In genomic region chr2:183038341-183039300, GRCh38 we compare ENCODE assay signal across 8 cellular contexts. TPM values are rescaled to one million over a fixed set of nuclear protein-coding genes. Genes with fewer than 3 reads are reported as not detected.
DNase-seq lines count a peak whose midpoint lies in the region; ATAC-seq and TF ChIP-seq lines count a peak whose summit lies in the region.

A gene with protein sequence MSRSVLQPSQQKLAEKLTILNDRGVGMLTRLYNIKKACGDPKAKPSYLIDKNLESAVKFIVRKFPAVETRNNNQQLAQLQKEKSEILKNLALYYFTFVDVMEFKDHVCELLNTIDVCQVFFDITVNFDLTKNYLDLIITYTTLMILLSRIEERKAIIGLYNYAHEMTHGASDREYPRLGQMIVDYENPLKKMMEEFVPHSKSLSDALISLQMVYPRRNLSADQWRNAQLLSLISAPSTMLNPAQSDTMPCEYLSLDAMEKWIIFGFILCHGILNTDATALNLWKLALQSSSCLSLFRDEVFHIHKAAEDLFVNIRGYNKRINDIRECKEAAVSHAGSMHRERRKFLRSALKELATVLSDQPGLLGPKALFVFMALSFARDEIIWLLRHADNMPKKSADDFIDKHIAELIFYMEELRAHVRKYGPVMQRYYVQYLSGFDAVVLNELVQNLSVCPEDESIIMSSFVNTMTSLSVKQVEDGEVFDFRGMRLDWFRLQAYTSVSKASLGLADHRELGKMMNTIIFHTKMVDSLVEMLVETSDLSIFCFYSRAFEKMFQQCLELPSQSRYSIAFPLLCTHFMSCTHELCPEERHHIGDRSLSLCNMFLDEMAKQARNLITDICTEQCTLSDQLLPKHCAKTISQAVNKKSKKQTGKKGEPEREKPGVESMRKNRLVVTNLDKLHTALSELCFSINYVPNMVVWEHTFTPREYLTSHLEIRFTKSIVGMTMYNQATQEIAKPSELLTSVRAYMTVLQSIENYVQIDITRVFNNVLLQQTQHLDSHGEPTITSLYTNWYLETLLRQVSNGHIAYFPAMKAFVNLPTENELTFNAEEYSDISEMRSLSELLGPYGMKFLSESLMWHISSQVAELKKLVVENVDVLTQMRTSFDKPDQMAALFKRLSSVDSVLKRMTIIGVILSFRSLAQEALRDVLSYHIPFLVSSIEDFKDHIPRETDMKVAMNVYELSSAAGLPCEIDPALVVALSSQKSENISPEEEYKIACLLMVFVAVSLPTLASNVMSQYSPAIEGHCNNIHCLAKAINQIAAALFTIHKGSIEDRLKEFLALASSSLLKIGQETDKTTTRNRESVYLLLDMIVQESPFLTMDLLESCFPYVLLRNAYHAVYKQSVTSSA (minus strand): TSS chr2:183038457. CDS start chr2:183038099, 358 bp downstream.

- H3K36me3 ChIP-seq in ES-I3 (ENCODE audit: insufficient read depth, low read length): no peaks in the 10 kb centered on the region
- H3K36me3 ChIP-seq in MG63: no peaks in the 10 kb centered on the region; the same call in 1 of the 2 replicates
- H3K36me3 ChIP-seq in transverse colon: no peaks in the 10 kb centered on the region

- H3K4me3 ChIP-seq in MG63: peak within 1 kb of the TSS; percentile 72
- peak within 1 kb of the TSS; percentile 62 to 90 (median 84) for H3K4me3 ChIP-seq in transverse colon

- H3K9me3 ChIP-seq in ES-I3 (ENCODE audit: control insufficient read depth, insufficient read depth, low read length): no peaks in the 10 kb centered on the region
- H3K9me3 ChIP-seq in MG63: no peaks in the 10 kb centered on the region
- no peaks in the 10 kb centered on the region for H3K9me3 ChIP-seq in transverse colon

- peak; percentile 37 for TF ChIP-seq POLR2A in transverse colon (IDR thresholded peaks at IDR 0.05)

- H3K27ac ChIP-seq in transverse colon: peak within 1 kb of the TSS; percentile 92 to 99 (median 96)

- DNase-seq in H4 (ENCODE audit: low spot score): peak; percentile 72
- DNase-seq in MG63: peak; percentile 90
- peak; percentile 74 to 86 (median 81) for DNase-seq in T-helper 2 cell
- DNase-seq in anterior cingulate cortex (lab: John Stamatoyannopoulos, UW): peak; percentile 37 to 88 (median 76)
- peak; percentile 97 for DNase-seq in left ventricle myocardium superior
- peak; percentile 97 for DNase-seq in posterior vena cava (ENCODE audit: low spot score)
- peak; percentile 93 for DNase-seq in transverse colon

- ATAC-seq in left ventricle myocardium superior: peak; percentile 91

- peak; percentile 48 to 96 (median 82) for TF ChIP-seq CTCF in transverse colon (IDR thresholded peaks at IDR 0.05)

- H3K27me3 ChIP-seq in MG63 (no peaks in the 10 kb centered on the region), transverse colon (peaks cover 21% of the 10 kb centered on the region)

- intact Hi-C loops in left ventricle myocardium superior (cut with micrococcal nuclease): no loop called here
- intact Hi-C loops in posterior vena cava (cut with DNase I): no loop called here
- intact Hi-C loops in transverse colon (cut with DNase I; ENCODE audit: low total_unique reads): no loop called here

- TF ChIP-seq EP300 in transverse colon (IDR thresholded peaks at IDR 0.05; ENCODE audit: low read depth): no peak

- peak within 1 kb of the TSS; percentile 95 for H3K9ac ChIP-seq in ES-I3 (ENCODE audit: low read depth, low read length)

- WGBS in transverse colon (ENCODE audit: low coverage in 1 of 2), 2 donors: 3 to 5% methylated on average over 18 to 51 of the region's 68 CpGs

- in situ Hi-C loops in transverse colon (cut with MboI; ENCODE audit: low pct_ligation_motif_present in 1 of 4, low pct_unique_long_range_greater_than_20kb in 1 of 4, low sequenced_read_pairs in 3 of 4): no loop called here

- peaks cover 9% of the 10 kb centered on the region; the same call in 1 of the 2 replicates for H3K4me1 ChIP-seq in ES-I3 (ENCODE audit: insufficient read depth, low read length)
- peaks cover 12 to 44% (median 28%) of the 10 kb centered on the region in 4 donors for H3K4me1 ChIP-seq in transverse colon

RNA-seq across cellular contexts. Expression of the gene that starts here (rescaled TPM):
- total RNA-seq in H4 (2014; rRNA removed; shearing (Covaris generic)): 103 and 110 TPM in 2 replicates
- total RNA-seq in MG63 (2014; rRNA removed; shearing (Covaris generic); ENCODE audit: low replicate concordance): 106 and 287 TPM in 2 replicates
- total RNA-seq in left ventricle myocardium superior: 141 TPM
- total RNA-seq in posterior vena cava: 100 to 1,000 TPM; 187 to 280 TPM
- 10 to 100 TPM; 45.3 to 99.7 (median 74.3) TPM for total RNA-seq in transverse colon

Comparison
In these comparisons a context has a peak if more than half of its experiments do, and no peak if none do; other contexts are left out.
1. Peak in every context shown above with its lines: DNase-seq, ATAC-seq, H3K4me3 ChIP-seq and H3K27ac ChIP-seq.